Comparison of ENCODE assay signal across 31 cellular contexts in the genomic region with DNA sequence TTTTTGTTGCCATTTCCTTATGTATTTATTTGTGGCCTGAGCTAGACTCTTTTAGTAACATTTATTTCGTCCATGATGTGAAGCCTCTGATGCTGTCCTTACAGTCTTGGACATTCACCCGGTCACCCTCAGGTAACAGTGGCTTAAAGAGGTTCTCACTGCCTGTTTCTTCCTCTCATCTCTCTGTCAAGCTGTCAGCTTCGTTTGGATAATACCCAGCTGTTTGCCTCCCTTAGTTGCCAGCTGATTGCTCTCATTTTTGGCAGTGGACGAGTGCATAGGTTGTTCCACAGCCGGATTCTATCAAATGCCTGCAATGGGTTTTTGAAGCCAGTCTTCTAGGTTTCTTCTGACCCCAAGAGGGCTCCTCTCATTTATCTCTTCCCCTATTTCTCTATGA.
"Had no signal": no experiment of that assay in that cellular context is flagged by ENCODE, and none has a peak within 500 bp of the region (broad histone marks: within the 10 kb centered on the region; RNA-seq: fewer than 3 reads in every experiment).

No MANE protein-coding gene starts in this region.

- DNase-seq: activated B cell treated with CpG ODN at 0.5 μM for 24 hours; activated CD4-positive, alpha-beta memory T cell treated with anti-CD3 and anti-CD28 coated beads for 36 hours; activated CD4-positive, alpha-beta T cell treated with anti-CD3 and anti-CD28 coated beads for 4 hours; activated CD4-positive, alpha-beta T cell treated with anti-CD3 and anti-CD28 coated beads, Interleukin-2, amount 10 ng/mL, durations not matched to agents 24 days and 14 days; activated CD4-positive, alpha-beta T cell treated with anti-CD3 and anti-CD28 coated beads, Interleukin-2, amount 50 U/mL, for 1 hour; activated CD4-positive, alpha-beta T cell treated with anti-CD3 and anti-CD28 coated beads, Interleukin-2, amount 50 U/mL, for 4 hours; activated CD4-positive, CD25-positive, alpha-beta regulatory T cell treated with anti-CD3 and anti-CD28 coated beads, Interleukin-2, amount 50 U/mL, for 72 hours; activated CD8-positive, alpha-beta memory T cell treated with anti-CD3 and anti-CD28 coated beads, Interleukin-2, amount 50 U/mL, for 4 hours; activated CD8-positive, alpha-beta T cell treated with anti-CD3 and anti-CD28 coated beads for 36 hours; activated effector memory CD4-positive, alpha-beta T cell treated with anti-CD3 and anti-CD28 coated beads, Interleukin-2, amount 50 U/mL, for 16 hours; activated gamma-delta T cell treated with Interleukin-2 at 50 U/mL for 16 hours; activated naive CD4-positive, alpha-beta T cell; activated naive CD4-positive, alpha-beta T cell treated with anti-CD3 and anti-CD28 coated beads for 36 hours; activated naive CD4-positive, alpha-beta T cell treated with anti-CD3 and anti-CD28 coated beads, Interleukin-2, amount 50 U/mL, for 16 hours; activated naive CD8-positive, alpha-beta T cell treated with anti-CD3 and anti-CD28 coated beads for 36 hours; activated T-cell treated with anti-CD3 and anti-CD28 coated beads for 4 hours; activated T-cell treated with anti-CD3 and anti-CD28 coated beads, Interleukin-2, amount 50 U/mL, for 1 hour; activated T-cell treated with anti-CD3 and anti-CD28 coated beads, Interleukin-2, amount 50 U/mL, for 4 hours; activated T-cell treated with anti-CD3 and anti-CD28 coated beads, Interleukin-2, amount 50 U/mL, for 72 hours; adrenal gland; amniotic stem cell; aorta; body of pancreas; brain microvascular endothelial cell; central memory CD4-positive, alpha-beta T cell; T-helper 2 cell; T-helper 9 cell had no signal

- H3K4me3 ChIP-seq: adrenal gland, body of pancreas, breast epithelium had no signal

- H3K36me3 ChIP-seq: adrenal gland, brain microvascular endothelial cell, breast epithelium had no signal

- H3K27ac ChIP-seq: adrenal gland, body of pancreas, brain microvascular endothelial cell, breast epithelium, VCaP had no signal

- H3K9me3 ChIP-seq: body of pancreas, breast epithelium had no signal

- H3K4me1 ChIP-seq: adrenal gland, body of pancreas, breast epithelium had no signal

- H3K27me3 ChIP-seq: adrenal gland, body of pancreas, brain microvascular endothelial cell, breast epithelium had no signal

- ATAC-seq: activated CD8-positive, alpha-beta T cell treated with anti-CD3 and anti-CD28 coated beads for 36 hours; activated naive CD4-positive, alpha-beta T cell treated with anti-CD3 and anti-CD28 coated beads, Interleukin-2, amount 50 U/mL, for 72 hours; activated T-cell treated with anti-CD3 and anti-CD28 coated beads, Interleukin-2, amount 50 U/mL, for 4 hours; activated T-cell treated with anti-CD3 and anti-CD28 coated beads, Interleukin-2, amount 50 U/mL, for 72 hours; activated T-helper 17 cell treated with anti-CD3 and anti-CD28 coated beads, Interleukin-2, amount 50 U/mL, for 72 hours; body of pancreas had no signal
